Comparison of ENCODE assay signal across 14 cellular contexts in genomic region chr1:85374160-85374559, GRCh38.
A peak's percentile ranks its signal among the peaks of the same experiment; 100 is the strongest.
DNase-seq lines count a peak whose midpoint lies in the region; ATAC-seq, FAIRE-seq and TF ChIP-seq lines count a peak whose summit lies in the region.
"Had no signal": no experiment of that assay in that cellular context is flagged by ENCODE, and none has a peak within 500 bp of the region (broad histone marks: within the 10 kb centered on the region; RNA-seq: fewer than 3 reads in every experiment).

No MANE protein-coding gene starts in this region.

- peak overlapping the region in 1 of 2 experiments; percentile 54; a peak in 3 of 6 replicates for H3K27ac ChIP-seq in A549
- H3K27ac ChIP-seq: thoracic aorta, VCaP had no signal

- no peak overlapping the region for H3K4me3 Mint-ChIP-seq in natural killer cell

- POLR2A ChIA-PET in A549 (lab: Yijun Ruan, JAX): no interaction called here

- CTCF ChIA-PET in A549 (lab: Yijun Ruan, JAX): interaction anchor here (1.2 to 1.8 kb wide), 3 partner anchors 16 to 318 kb away, joined by 3 to 6 read pairs (median 4); no protein-coding TSS in a partner anchor

- ATAC-seq in A549 (peak; percentile 92 to 94), GM21528 (IDR thresholded peaks at IDR 0.05; ENCODE audit: low FRiP score, unreplicated experiment) (no peak), natural killer cell (no peak)

- TF ChIP-seq CTCF in A549 (IDR thresholded peaks at IDR 0.05) (no peak), astrocyte of the spinal cord (IDR thresholded peaks at IDR 0.05; ENCODE audit: low read depth, low read length) (no peak), kidney epithelial cell (IDR thresholded peaks at IDR 0.05; ENCODE audit: insufficient read depth, low read length, poor library complexity, severe bottlenecking) (no peak), natural killer cell (IDR thresholded peaks at IDR 0.05) (no peak)

- in situ Hi-C loops in astrocyte of the spinal cord (cut with HindIII; ENCODE audit: low sequenced_read_pairs): no loop called here

- no peaks in the 10 kb centered on the region for H3K9me3 ChIP-seq in A549
- H3K9me3 ChIP-seq: HAP-1, thoracic aorta had no signal

- H3K27me3 Mint-ChIP-seq in natural killer cell (ENCODE audit: low read depth in 2 of 2): peaks cover 17 to 27% of the 10 kb centered on the region in 2 donors

- H3K36me3 Mint-ChIP-seq in natural killer cell: no peaks in the 10 kb centered on the region

- no peak for TF ChIP-seq EP300 in A549 (IDR thresholded peaks at IDR 0.05)

- H3K4me1 Mint-ChIP-seq in natural killer cell: no peaks in the 10 kb centered on the region

- no peak for FAIRE-seq in A549 (lab: Jason Lieb, UNC)

- no peaks in the 10 kb centered on the region for H3K27me3 ChIP-seq in kidney epithelial cell (ENCODE audit: control insufficient read depth, insufficient read depth, low read length)

- TF ChIP-seq RAD21 in A549 (conservative IDR thresholded peaks at IDR 0.05 in 1 of 2, IDR thresholded peaks at IDR 0.05 in 1 of 2): no peak

- peaks cover 55% of the 10 kb centered on the region for H3K4me1 ChIP-seq in A549

- DNase-seq in A549 (ENCODE audit: low read depth in 1 of 2, low spot score in 1 of 2) (peak; percentile 21 to 61), HPDE6-E6E7 (ENCODE audit: extremely low spot score) (peak; percentile 81), astrocyte of the spinal cord (ENCODE audit: low read depth, low spot score) (peak; percentile 79), kidney epithelial cell (ENCODE audit: low read depth) (peak; percentile 61), T-helper 9 cell (no peak), retina (no peak), natural killer cell (no peak)
- DNase-seq: activated T-cell treated with anti-CD3 and anti-CD28 coated beads, Interleukin-2, amount 50 U/mL, for 48 hours; AML-193; NCI-H187 treated with DMSO at 0.1 percent for 48 hours had no signal

- H3K27ac Mint-ChIP-seq in natural killer cell: no peak overlapping the region

- no peak overlapping the region for H3K4me3 ChIP-seq in A549
- no peak overlapping the region for H3K4me3 ChIP-seq in astrocyte of the spinal cord (ENCODE audit: low read depth, low read length)
- H3K4me3 ChIP-seq in kidney epithelial cell (ENCODE audit: low read depth, low read length): no peak overlapping the region
- H3K4me3 ChIP-seq: HAP-1, thoracic aorta had no signal

- TF ChIP-seq POLR2A in A549 (IDR thresholded peaks at IDR 0.05; ENCODE audit: low read length): no peak

- peak overlapping the region; percentile 62 for H3K4me2 ChIP-seq in A549

- H3K9me3 Mint-ChIP-seq in natural killer cell: peaks cover 0 to 4% of the 10 kb centered on the region in 2 donors

- intact Hi-C loops in natural killer cell (cut with micrococcal nuclease): no loop called here

- no peaks in the 10 kb centered on the region for H3K36me3 ChIP-seq in kidney epithelial cell (ENCODE audit: control insufficient read depth, insufficient read depth, low read length)
- H3K36me3 ChIP-seq: HAP-1, thoracic aorta had no signal

TF ChIP-seq in A549, 52 proteins besides CTCF, POLR2A, EP300 and RAD21:
- TF ChIP-seq FOSL2 (IDR thresholded peaks at IDR 0.05) (no peak), FOSL2 (CRISPR knock-in tag; IDR thresholded peaks at IDR 0.05) (peak; percentile 52), ZC3H11A (IDR thresholded peaks at IDR 0.05) (no peak), ZNF302 (CRISPR knock-in tag; IDR thresholded peaks at IDR 0.05) (no peak), GATA3 (IDR thresholded peaks at IDR 0.05; ENCODE audit: borderline replicate concordance) (peak; percentile 30; the same call in 1 of the 2 replicates)

Comparison
In these comparisons a context has a peak if more than half of its experiments do, and no peak if none do; other contexts are left out.
1. ATAC-seq: peak in A549 (2 of 2); none in GM21528 (single experiment) and natural killer cell (0 of 3).
2. DNase-seq: peak in A549 (2 of 2), HPDE6-E6E7 (single experiment), astrocyte of the spinal cord (single experiment) and kidney epithelial cell (single experiment); none in T-helper 9 cell (single experiment), retina (single experiment) and natural killer cell (single experiment).